In the genomic region with DNA sequence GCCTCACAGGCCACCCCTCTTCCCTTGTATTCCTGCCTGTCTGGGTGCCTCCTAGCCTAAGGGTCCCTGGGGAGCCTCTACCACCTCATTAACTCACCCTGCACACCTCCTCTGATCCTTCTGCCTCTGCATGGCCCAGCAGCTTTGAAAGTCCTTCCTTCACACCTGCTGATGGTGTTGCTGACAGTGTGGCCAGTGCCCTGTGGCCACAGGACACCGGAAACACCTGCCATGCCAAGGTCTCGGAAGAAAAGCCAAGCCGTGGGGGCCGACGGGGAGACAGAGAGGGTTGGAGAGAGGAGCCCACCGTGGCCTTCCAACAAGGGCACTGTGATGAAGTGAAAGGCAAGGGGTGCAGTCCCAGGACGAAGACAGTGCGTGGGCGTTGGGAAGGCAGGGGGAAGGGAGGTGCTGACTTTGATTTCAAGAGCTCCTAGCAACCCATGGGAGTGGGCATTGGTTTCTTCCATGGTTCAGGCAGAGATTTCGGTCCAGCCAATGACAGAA, we compare ENCODE assay signal across 27 cellular contexts. TPM values are rescaled to one million over a fixed set of nuclear protein-coding genes. Genes with fewer than 3 reads are reported as not detected.
DNase-seq lines count a peak whose midpoint lies in the region; ATAC-seq and TF ChIP-seq lines count a peak whose summit lies in the region.
"Had no signal": no experiment of that assay in that cellular context is flagged by ENCODE, and none has a peak within 500 bp of the region (broad histone marks: within the 10 kb centered on the region; RNA-seq: fewer than 3 reads in every experiment).

No MANE protein-coding gene starts in this region.

- peaks cover 0 to 2% (median 0%) of the 10 kb centered on the region in 11 donors for H3K9me3 Mint-ChIP-seq in naive thymus-derived CD4-positive, alpha-beta T cell
- H3K9me3 Mint-ChIP-seq: activated naive CD8-positive, alpha-beta T cell treated with anti-CD3 and anti-CD28 coated beads for 36 hours; CD14-positive monocyte; neural progenitor cell had no signal

- H3K9ac ChIP-seq in BLaER1: no peak overlapping the region
- no peak overlapping the region; the same call in 1 of the 2 replicates for H3K9ac ChIP-seq in OCI-LY1 (ENCODE audit: low read length)
- H3K9ac ChIP-seq: neural progenitor cell, SK-N-SH had no signal

- no peaks in the 10 kb centered on the region for H4K20me1 ChIP-seq in BLaER1
- H4K20me1 ChIP-seq in OCI-LY1 (ENCODE audit: insufficient read depth, low read length): no peaks in the 10 kb centered on the region

- no peak overlapping the region for H3K27ac Mint-ChIP-seq in naive thymus-derived CD4-positive, alpha-beta T cell
- H3K27ac Mint-ChIP-seq: CD14-positive monocyte, neural progenitor cell had no signal

- TF ChIP-seq EP300 in esophagus muscularis mucosa (IDR thresholded peaks at IDR 0.05): no peak

- no peaks in the 10 kb centered on the region for H3K9me2 ChIP-seq in OCI-LY1 (ENCODE audit: low read depth, low read length)
- H3K9me2 ChIP-seq: SK-N-SH had no signal

- peaks cover 16 to 52% (median 37%) of the 10 kb centered on the region in 5 donors for H3K27me3 Mint-ChIP-seq in naive thymus-derived CD4-positive, alpha-beta T cell

- no peak overlapping the region for H3K4me3 ChIP-seq in BLaER1
- peak overlapping the region; percentile 37 for H3K4me3 ChIP-seq in OCI-LY1 (ENCODE audit: low read depth, low read length, poor library complexity, severe bottlenecking)
- H3K4me3 ChIP-seq in esophagus muscularis mucosa: peak overlapping the region in 1 of 4 donors; percentile 10
- no peak overlapping the region for H3K4me3 ChIP-seq in naive thymus-derived CD4-positive, alpha-beta T cell (ENCODE audit: low read length)
- H3K4me3 ChIP-seq in testis: no peak overlapping the region
- H3K4me3 ChIP-seq: ascending aorta, left lung, neural progenitor cell, prostate gland had no signal

- H3F3A ChIP-seq in OCI-LY1 (ENCODE audit: insufficient read depth, low read length): no peaks in the 10 kb centered on the region

- no peak overlapping the region for H3K27ac ChIP-seq in BLaER1
- H3K27ac ChIP-seq in OCI-LY1 (ENCODE audit: low read depth, low read length, poor library complexity, severe bottlenecking): peak overlapping the region; percentile 75
- peak overlapping the region; percentile 26 to 58 (median 31) for H3K27ac ChIP-seq in esophagus muscularis mucosa (replicated peaks in 1 of 4)
- H3K27ac ChIP-seq in naive thymus-derived CD4-positive, alpha-beta T cell (ENCODE audit: low read depth, low read length): no peak overlapping the region
- H3K27ac ChIP-seq in testis: no peak overlapping the region
- H3K27ac ChIP-seq: ascending aorta, epithelial cell of prostate, neural progenitor cell, prostate gland had no signal

- no peaks in the 10 kb centered on the region for H3K36me3 Mint-ChIP-seq in naive thymus-derived CD4-positive, alpha-beta T cell
- H3K36me3 Mint-ChIP-seq: activated naive CD8-positive, alpha-beta T cell treated with anti-CD3 and anti-CD28 coated beads for 36 hours; CD14-positive monocyte; neural progenitor cell had no signal

- TF ChIP-seq CTCF in OCI-LY1 (IDR thresholded peaks at IDR 0.05; ENCODE audit: low read length) (no peak), esophagus muscularis mucosa (IDR thresholded peaks at IDR 0.05) (no peak), testis (IDR thresholded peaks at IDR 0.05) (no peak)

- H3K9me3 ChIP-seq in BLaER1 (no peaks in the 10 kb centered on the region), OCI-LY1 (ENCODE audit: low read length) (no peaks in the 10 kb centered on the region), esophagus muscularis mucosa (no peaks in the 10 kb centered on the region), testis (no peaks in the 10 kb centered on the region)
- H3K9me3 ChIP-seq in naive thymus-derived CD4-positive, alpha-beta T cell (ENCODE audit: control insufficient read depth in 2 of 3, low read length in 3 of 3): peaks cover 0 to 4% (median 0%) of the 10 kb centered on the region in 3 experiments
- H3K9me3 ChIP-seq: ascending aorta, left lung, prostate gland, SK-N-SH had no signal

- H3K4me1 ChIP-seq in BLaER1 (peaks cover 48% of the 10 kb centered on the region), OCI-LY1 (ENCODE audit: insufficient read depth, low read length, severe bottlenecking) (peaks cover 54% of the 10 kb centered on the region), esophagus muscularis mucosa (no peaks in the 10 kb centered on the region), testis (no peaks in the 10 kb centered on the region)
- no peaks in the 10 kb centered on the region for H3K4me1 ChIP-seq in naive thymus-derived CD4-positive, alpha-beta T cell (ENCODE audit: control insufficient read depth in 2 of 2, insufficient read depth in 2 of 2, low read length in 2 of 2)
- H3K4me1 ChIP-seq: ascending aorta, left lung, neural progenitor cell, prostate gland had no signal

- H3K27me3 ChIP-seq in BLaER1: no peaks in the 10 kb centered on the region
- no peaks in the 10 kb centered on the region for H3K27me3 ChIP-seq in OCI-LY1 (ENCODE audit: insufficient read depth, low read length)
- peaks cover 0 to 69% (median 12%) of the 10 kb centered on the region in 4 donors for H3K27me3 ChIP-seq in esophagus muscularis mucosa
- H3K27me3 ChIP-seq in naive thymus-derived CD4-positive, alpha-beta T cell (ENCODE audit: control insufficient read depth in 2 of 2, insufficient read depth in 2 of 2, low read length in 2 of 2): peaks cover 0 to 10% of the 10 kb centered on the region in 2 donors
- H3K27me3 ChIP-seq in testis: no peaks in the 10 kb centered on the region
- H3K27me3 ChIP-seq: ascending aorta had no signal

- no peak overlapping the region for H3K4me3 Mint-ChIP-seq in naive thymus-derived CD4-positive, alpha-beta T cell
- H3K4me3 Mint-ChIP-seq: activated naive CD8-positive, alpha-beta T cell treated with anti-CD3 and anti-CD28 coated beads for 36 hours; neural progenitor cell had no signal

- DNase-seq in esophagus muscularis mucosa (ENCODE audit: extremely low spot score): peak; percentile 79
- DNase-seq in posterior vena cava (ENCODE audit: low spot score): peak; percentile 53
- no peak for DNase-seq in naive thymus-derived CD4-positive, alpha-beta T cell
- DNase-seq in AG08396 (ENCODE audit: low spot score): no peak
- DNase-seq in retina: no peak
- DNase-seq in testis: no peak
- DNase-seq: ACHN; activated CD4-positive, alpha-beta T cell treated with anti-CD3 and anti-CD28 coated beads, Interleukin-2, amount 50 U/mL, for 1 hour; activated naive CD8-positive, alpha-beta T cell treated with anti-CD3 and anti-CD28 coated beads for 36 hours; HCEC 1CT; left lung; NCI-H1092 treated with DMSO at 0.1 percent for 48 hours; NCI-H1930; NCI-H526 treated with DMSO at 0.1 percent for 48 hours; RPMI8226; SK-N-SH; small intestine; stimulated activated CD4-positive, alpha-beta T cell treated with anti-CD3 and anti-CD28 coated beads, Interleukin-2, amount 100 ng/mL, for 24 hours had no signal

- CTCF ChIA-PET in naive thymus-derived CD4-positive, alpha-beta T cell (lab: Charles Lee): no interaction called here

- H3K4me2 ChIP-seq in BLaER1 (peak overlapping the region; percentile 75), OCI-LY1 (ENCODE audit: low read length) (peak overlapping the region; percentile 55; the same call in 1 of the 2 replicates)
- H3K4me2 ChIP-seq: neural progenitor cell, SK-N-SH had no signal

- POLR2A ChIA-PET in naive thymus-derived CD4-positive, alpha-beta T cell (lab: Charles Lee): no interaction called here

- H3K36me3 ChIP-seq in BLaER1 (no peaks in the 10 kb centered on the region), OCI-LY1 (ENCODE audit: insufficient read depth, low read length) (no peaks in the 10 kb centered on the region), esophagus muscularis mucosa (peaks cover 0 to 6% (median 0%) of the 10 kb centered on the region in 4 donors), testis (ENCODE audit: low read depth, missing control alignments) (no peaks in the 10 kb centered on the region)
- no peaks in the 10 kb centered on the region for H3K36me3 ChIP-seq in naive thymus-derived CD4-positive, alpha-beta T cell (ENCODE audit: control insufficient read depth in 2 of 3, insufficient read depth in 3 of 3, low read length in 3 of 3)
- H3K36me3 ChIP-seq: ascending aorta, left lung, neural progenitor cell, prostate gland had no signal

- WGBS in esophagus muscularis mucosa: 79% methylated on average over 10 of the region's 10 CpGs
- 74 to 91% methylated on average over 10 of the region's 10 CpGs for WGBS in testis, 2 donors

- H2AFZ ChIP-seq in OCI-LY1 (ENCODE audit: low read length): no peak overlapping the region

- ATAC-seq in naive thymus-derived CD4-positive, alpha-beta T cell: no peak
- ATAC-seq: left lung had no signal

- TF ChIP-seq POLR2A in esophagus muscularis mucosa (IDR thresholded peaks at IDR 0.05; ENCODE audit: low read depth): no peak
- no peak for TF ChIP-seq POLR2A in testis (IDR thresholded peaks at IDR 0.05)

- H3K79me2 ChIP-seq in OCI-LY1 (ENCODE audit: insufficient read depth, low read length): no peaks in the 10 kb centered on the region

- intact Hi-C loops in esophagus muscularis mucosa (cut with DNase I) (no loop called here), posterior vena cava (cut with DNase I) (loop anchor here in 1 of 2 donors (5.0 kb wide), 1 partner anchor 1082 kb away; no protein-coding TSS in a partner anchor), testis (cut with DNase I; ENCODE audit: low total_unique reads) (no loop called here)
- intact Hi-C loops in naive thymus-derived CD4-positive, alpha-beta T cell (cut with micrococcal nuclease): no loop called here

- peaks cover 0 to 1% (median 0%) of the 10 kb centered on the region in 7 donors for H3K4me1 Mint-ChIP-seq in naive thymus-derived CD4-positive, alpha-beta T cell
- H3K4me1 Mint-ChIP-seq: activated naive CD8-positive, alpha-beta T cell treated with anti-CD3 and anti-CD28 coated beads for 36 hours; CD14-positive monocyte had no signal

RNA-seq across cellular contexts. Expression of gene BTNL9, which starts 4.1 kb away (rescaled TPM):
- total RNA-seq in esophagus muscularis mucosa (10 to 100 TPM in 2 of 4 donors, 1 to 10 TPM in 2; 9.1 to 30.6 (median 15.0) TPM), posterior vena cava (10 to 100 TPM; 13.4 to 22.6 TPM), testis (10 to 100 TPM; 19.0 to 28.4 TPM)
- 1 to 10 TPM in 1 of 5 experiments, not detected in 4; 1.6 TPM for total RNA-seq in naive thymus-derived CD4-positive, alpha-beta T cell
- not detected for polyA plus RNA-seq in naive thymus-derived CD4-positive, alpha-beta T cell
- polyA plus RNA-seq in testis (ENCODE audit: insufficient read depth, low read depth, low replicate concordance): 8.9 TPM
- total RNA-seq: fibroblast of villous mesenchyme; T-helper 2 cell treated with Interferon-gamma antibody and Interleukin-4, amounts not matched to agents 100 ng/mL and 5 ng/mL, for 36 hours had no signal
- polyA plus RNA-seq: CD14-positive monocyte, SK-N-SH had no signal

RNA-seq across cellular contexts. Expression of gene BTNL3, which starts 55.5 kb away (rescaled TPM):
- total RNA-seq in esophagus muscularis mucosa (under 1 TPM in 1 of 4 donors, not detected in 3; 0.13 TPM), posterior vena cava (not detected), testis (1 to 10 TPM in 1 of 2 donors, not detected in 1; 4.1 TPM)
- total RNA-seq in naive thymus-derived CD4-positive, alpha-beta T cell: not detected
- polyA plus RNA-seq in naive thymus-derived CD4-positive, alpha-beta T cell: not detected
- polyA plus RNA-seq in testis (ENCODE audit: insufficient read depth, low read depth, low replicate concordance): not detected
- total RNA-seq: activated naive CD8-positive, alpha-beta T cell treated with anti-CD3 and anti-CD28 coated beads for 36 hours; ascending aorta; fibroblast of villous mesenchyme; T-helper 2 cell treated with Interferon-gamma antibody and Interleukin-4, amounts not matched to agents 100 ng/mL and 5 ng/mL, for 36 hours had no signal
- polyA plus RNA-seq: SK-N-SH had no signal

Comparison
In these comparisons a context has a peak if more than half of its experiments do, and no peak if none do; other contexts are left out.
1. H3K27ac ChIP-seq: peak in OCI-LY1 (single experiment) and esophagus muscularis mucosa (4 of 4); none in BLaER1 (single experiment), naive thymus-derived CD4-positive, alpha-beta T cell (single experiment) and testis (0 of 2).
2. DNase-seq: peak in esophagus muscularis mucosa (single experiment) and posterior vena cava (single experiment); none in naive thymus-derived CD4-positive, alpha-beta T cell (0 of 9), AG08396 (single experiment), retina (single experiment) and testis (single experiment).